ENCODE assay signal across 8 cellular contexts in the genomic region with DNA sequence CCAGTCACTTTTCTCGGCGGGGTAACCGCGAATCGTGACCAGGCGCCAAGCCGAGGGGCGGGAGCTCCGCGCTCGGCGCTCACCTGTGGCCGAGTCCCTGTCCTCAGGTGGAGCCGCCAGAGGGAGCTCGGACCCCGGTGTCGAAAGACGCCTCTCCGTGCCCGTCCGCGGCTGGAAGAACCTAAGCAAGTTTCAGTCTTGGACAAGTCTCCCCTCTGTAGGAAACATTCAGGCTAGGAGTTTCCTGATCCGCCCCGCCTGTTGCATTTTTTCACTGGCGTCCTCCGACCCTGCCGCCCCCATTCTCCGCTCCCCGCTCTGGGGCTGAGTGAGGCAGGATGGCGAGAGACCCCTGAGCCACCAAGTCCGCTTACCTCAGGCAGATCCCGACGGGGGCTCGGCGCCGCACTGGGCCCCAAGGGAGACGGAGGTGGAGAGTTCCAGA. TPM values are rescaled to one million over a fixed set of nuclear protein-coding genes. Genes with fewer than 3 reads are reported as not detected.
A peak's percentile ranks its signal among the peaks of the same experiment; 100 is the strongest.
DNase-seq lines count a peak whose midpoint lies in the region; ATAC-seq and TF ChIP-seq lines count a peak whose summit lies in the region.

No MANE protein-coding gene starts in this region.

- peak; percentile 60 for TF ChIP-seq CTCF in GM12874 (IDR thresholded peaks at IDR 0.05; ENCODE audit: insufficient read depth, low read depth, low read length)
- TF ChIP-seq CTCF in breast epithelium (IDR thresholded peaks at IDR 0.05), result peak; percentile 36 to 69 (median 54)

- no peaks in the 10 kb centered on the region for H3K9me3 ChIP-seq in breast epithelium
- H3K9me3 ChIP-seq in iPS-18a (ENCODE audit: control insufficient read depth, low read depth, low read length), result no peaks in the 10 kb centered on the region

- H3K27ac ChIP-seq in breast epithelium, result peak overlapping the region; percentile 91 to 93
- no peak overlapping the region for H3K27ac ChIP-seq in iPS-18a (ENCODE audit: low read length)

- H3K4me1 ChIP-seq in breast epithelium, result peaks cover 0 to 4% of the 10 kb centered on the region in 2 donors
- H3K4me1 ChIP-seq in iPS-18a (ENCODE audit: control insufficient read depth, low read depth, low read length), result peaks cover 15% of the 10 kb centered on the region

- intact Hi-C loops in breast epithelium (cut with DNase I; ENCODE audit: low total_unique reads), result no loop called here

- H3K27me3 ChIP-seq in breast epithelium (no peaks in the 10 kb centered on the region), iPS-18a (ENCODE audit: control insufficient read depth, insufficient read depth, low read length) (no peaks in the 10 kb centered on the region)

- peak; percentile 22 for ATAC-seq in HG02763 (IDR thresholded peaks at IDR 0.05; ENCODE audit: unreplicated experiment)

- no peak for TF ChIP-seq POLR2A in breast epithelium (IDR thresholded peaks at IDR 0.05)

- peak; percentile 87 for DNase-seq in NCI-H1436 (lab: John Stamatoyannopoulos, UW)
- peak; percentile 52 for DNase-seq in UCSD-AML1 (lab: John Stamatoyannopoulos, UW; ENCODE audit: unreplicated experiment)
- peak; percentile 87 to 90 for DNase-seq in breast epithelium (ENCODE audit: low spot score in 2 of 2)
- DNase-seq in skeletal muscle cell (ENCODE audit: low read depth), result peak; percentile 66
- no peak for DNase-seq in DMS114 treated with DMSO at 0.1 percent for 48 hours (lab: John Stamatoyannopoulos, UW; ENCODE audit: unreplicated experiment)

- no peaks in the 10 kb centered on the region for H3K36me3 ChIP-seq in breast epithelium
- no peaks in the 10 kb centered on the region for H3K36me3 ChIP-seq in iPS-18a (ENCODE audit: control insufficient read depth, low read depth, low read length)

- H3K9ac ChIP-seq in iPS-18a (ENCODE audit: low read length), result peak overlapping the region; percentile 71

- H3K4me3 ChIP-seq in breast epithelium, result peak overlapping the region; percentile 77 to 99 (median 90)
- peak overlapping the region; percentile 88 for H3K4me3 ChIP-seq in iPS-18a (ENCODE audit: low read length)
- H3K4me3 ChIP-seq in skeletal muscle cell (ENCODE audit: low read depth, low read length), result peak overlapping the region; percentile 93

RNA-seq across cellular contexts. Expression of a gene that starts 0.5 kb away (rescaled TPM):
- total RNA-seq in breast epithelium, result 10 to 100 TPM; 13.8 to 34.1 (median 14.5) TPM
